1 cellular context compared by ENCODE assay signal in the genomic region with DNA sequence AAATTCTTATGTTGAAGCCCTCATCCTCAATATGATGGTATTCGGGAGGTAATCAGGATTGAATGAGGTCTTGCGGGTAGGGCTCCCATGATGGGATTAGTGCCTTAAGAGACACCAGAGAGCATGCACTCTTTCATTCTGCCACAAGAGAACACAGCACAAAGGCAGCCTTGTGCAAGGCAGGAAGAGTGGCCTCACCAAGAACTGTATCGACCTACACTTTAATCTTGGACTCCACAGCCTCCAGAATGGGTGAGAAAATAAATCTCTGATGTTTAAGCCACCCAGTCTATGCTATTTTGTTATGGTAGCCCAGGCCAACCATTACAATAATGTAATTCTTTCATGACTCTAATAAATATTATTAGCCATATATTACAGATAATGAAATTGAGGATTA.
TF ChIP-seq lines count a peak whose summit lies in the region.

No MANE protein-coding gene starts in this region.

TF ChIP-seq in K562, 482 proteins besides CTCF, POLR2A, EP300 and RAD21:
- TF ChIP-seq, protein P1, sequence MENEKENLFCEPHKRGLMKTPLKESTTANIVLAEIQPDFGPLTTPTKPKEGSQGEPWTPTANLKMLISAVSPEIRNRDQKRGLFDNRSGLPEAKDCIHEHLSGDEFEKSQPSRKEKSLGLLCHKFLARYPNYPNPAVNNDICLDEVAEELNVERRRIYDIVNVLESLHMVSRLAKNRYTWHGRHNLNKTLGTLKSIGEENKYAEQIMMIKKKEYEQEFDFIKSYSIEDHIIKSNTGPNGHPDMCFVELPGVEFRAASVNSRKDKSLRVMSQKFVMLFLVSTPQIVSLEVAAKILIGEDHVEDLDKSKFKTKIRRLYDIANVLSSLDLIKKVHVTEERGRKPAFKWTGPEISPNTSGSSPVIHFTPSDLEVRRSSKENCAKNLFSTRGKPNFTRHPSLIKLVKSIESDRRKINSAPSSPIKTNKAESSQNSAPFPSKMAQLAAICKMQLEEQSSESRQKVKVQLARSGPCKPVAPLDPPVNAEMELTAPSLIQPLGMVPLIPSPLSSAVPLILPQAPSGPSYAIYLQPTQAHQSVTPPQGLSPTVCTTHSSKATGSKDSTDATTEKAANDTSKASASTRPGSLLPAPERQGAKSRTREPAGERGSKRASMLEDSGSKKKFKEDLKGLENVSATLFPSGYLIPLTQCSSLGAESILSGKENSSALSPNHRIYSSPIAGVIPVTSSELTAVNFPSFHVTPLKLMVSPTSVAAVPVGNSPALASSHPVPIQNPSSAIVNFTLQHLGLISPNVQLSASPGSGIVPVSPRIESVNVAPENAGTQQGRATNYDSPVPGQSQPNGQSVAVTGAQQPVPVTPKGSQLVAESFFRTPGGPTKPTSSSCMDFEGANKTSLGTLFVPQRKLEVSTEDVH (IDR thresholded peaks at IDR 0.05; ENCODE audit: low read depth, partially characterized antibody) = no peak
- TF ChIP-seq, protein P2, sequence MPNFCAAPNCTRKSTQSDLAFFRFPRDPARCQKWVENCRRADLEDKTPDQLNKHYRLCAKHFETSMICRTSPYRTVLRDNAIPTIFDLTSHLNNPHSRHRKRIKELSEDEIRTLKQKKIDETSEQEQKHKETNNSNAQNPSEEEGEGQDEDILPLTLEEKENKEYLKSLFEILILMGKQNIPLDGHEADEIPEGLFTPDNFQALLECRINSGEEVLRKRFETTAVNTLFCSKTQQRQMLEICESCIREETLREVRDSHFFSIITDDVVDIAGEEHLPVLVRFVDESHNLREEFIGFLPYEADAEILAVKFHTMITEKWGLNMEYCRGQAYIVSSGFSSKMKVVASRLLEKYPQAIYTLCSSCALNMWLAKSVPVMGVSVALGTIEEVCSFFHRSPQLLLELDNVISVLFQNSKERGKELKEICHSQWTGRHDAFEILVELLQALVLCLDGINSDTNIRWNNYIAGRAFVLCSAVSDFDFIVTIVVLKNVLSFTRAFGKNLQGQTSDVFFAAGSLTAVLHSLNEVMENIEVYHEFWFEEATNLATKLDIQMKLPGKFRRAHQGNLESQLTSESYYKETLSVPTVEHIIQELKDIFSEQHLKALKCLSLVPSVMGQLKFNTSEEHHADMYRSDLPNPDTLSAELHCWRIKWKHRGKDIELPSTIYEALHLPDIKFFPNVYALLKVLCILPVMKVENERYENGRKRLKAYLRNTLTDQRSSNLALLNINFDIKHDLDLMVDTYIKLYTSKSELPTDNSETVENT (CRISPR knock-in tag; IDR thresholded peaks at IDR 0.05) = no peak
- no peak for TF ChIP-seq TFAM (CRISPR knock-in tag; conservative IDR thresholded peaks at IDR 0.05)
- TF ChIP-seq, protein P3, sequence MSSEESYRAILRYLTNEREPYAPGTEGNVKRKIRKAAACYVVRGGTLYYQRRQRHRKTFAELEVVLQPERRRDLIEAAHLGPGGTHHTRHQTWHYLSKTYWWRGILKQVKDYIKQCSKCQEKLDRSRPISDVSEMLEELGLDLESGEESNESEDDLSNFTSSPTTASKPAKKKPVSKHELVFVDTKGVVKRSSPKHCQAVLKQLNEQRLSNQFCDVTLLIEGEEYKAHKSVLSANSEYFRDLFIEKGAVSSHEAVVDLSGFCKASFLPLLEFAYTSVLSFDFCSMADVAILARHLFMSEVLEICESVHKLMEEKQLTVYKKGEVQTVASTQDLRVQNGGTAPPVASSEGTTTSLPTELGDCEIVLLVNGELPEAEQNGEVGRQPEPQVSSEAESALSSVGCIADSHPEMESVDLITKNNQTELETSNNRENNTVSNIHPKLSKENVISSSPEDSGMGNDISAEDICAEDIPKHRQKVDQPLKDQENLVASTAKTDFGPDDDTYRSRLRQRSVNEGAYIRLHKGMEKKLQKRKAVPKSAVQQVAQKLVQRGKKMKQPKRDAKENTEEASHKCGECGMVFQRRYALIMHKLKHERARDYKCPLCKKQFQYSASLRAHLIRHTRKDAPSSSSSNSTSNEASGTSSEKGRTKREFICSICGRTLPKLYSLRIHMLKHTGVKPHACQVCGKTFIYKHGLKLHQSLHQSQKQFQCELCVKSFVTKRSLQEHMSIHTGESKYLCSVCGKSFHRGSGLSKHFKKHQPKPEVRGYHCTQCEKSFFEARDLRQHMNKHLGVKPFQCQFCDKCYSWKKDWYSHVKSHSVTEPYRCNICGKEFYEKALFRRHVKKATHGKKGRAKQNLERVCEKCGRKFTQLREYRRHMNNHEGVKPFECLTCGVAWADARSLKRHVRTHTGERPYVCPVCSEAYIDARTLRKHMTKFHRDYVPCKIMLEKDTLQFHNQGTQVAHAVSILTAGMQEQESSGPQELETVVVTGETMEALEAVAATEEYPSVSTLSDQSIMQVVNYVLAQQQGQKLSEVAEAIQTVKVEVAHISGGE (CRISPR knock-in tag; IDR thresholded peaks at IDR 0.05) = no peak
- TF ChIP-seq SAP30 (IDR thresholded peaks at IDR 0.05; ENCODE audit: borderline replicate concordance, insufficient read depth, low read depth, low read length, poor library complexity, severe bottlenecking) = no peak
- no peak for TF ChIP-seq ZNF24 (IDR thresholded peaks at IDR 0.05)
- no peak for TF ChIP-seq ILK (tag; IDR thresholded peaks at IDR 0.05; ENCODE audit: borderline replicate concordance, low read depth)
- TF ChIP-seq ZNF197 (CRISPR knock-in tag; IDR thresholded peaks at IDR 0.05; ENCODE audit: low read depth) = no peak
- no peak for TF ChIP-seq HMG20A (CRISPR knock-in tag; conservative IDR thresholded peaks at IDR 0.05)
- no peak for TF ChIP-seq GABPB2 (CRISPR knock-in tag; conservative IDR thresholded peaks at IDR 0.05)
- TF ChIP-seq RNF2 (IDR thresholded peaks at IDR 0.05) = no peak
- TF ChIP-seq, protein P4, sequence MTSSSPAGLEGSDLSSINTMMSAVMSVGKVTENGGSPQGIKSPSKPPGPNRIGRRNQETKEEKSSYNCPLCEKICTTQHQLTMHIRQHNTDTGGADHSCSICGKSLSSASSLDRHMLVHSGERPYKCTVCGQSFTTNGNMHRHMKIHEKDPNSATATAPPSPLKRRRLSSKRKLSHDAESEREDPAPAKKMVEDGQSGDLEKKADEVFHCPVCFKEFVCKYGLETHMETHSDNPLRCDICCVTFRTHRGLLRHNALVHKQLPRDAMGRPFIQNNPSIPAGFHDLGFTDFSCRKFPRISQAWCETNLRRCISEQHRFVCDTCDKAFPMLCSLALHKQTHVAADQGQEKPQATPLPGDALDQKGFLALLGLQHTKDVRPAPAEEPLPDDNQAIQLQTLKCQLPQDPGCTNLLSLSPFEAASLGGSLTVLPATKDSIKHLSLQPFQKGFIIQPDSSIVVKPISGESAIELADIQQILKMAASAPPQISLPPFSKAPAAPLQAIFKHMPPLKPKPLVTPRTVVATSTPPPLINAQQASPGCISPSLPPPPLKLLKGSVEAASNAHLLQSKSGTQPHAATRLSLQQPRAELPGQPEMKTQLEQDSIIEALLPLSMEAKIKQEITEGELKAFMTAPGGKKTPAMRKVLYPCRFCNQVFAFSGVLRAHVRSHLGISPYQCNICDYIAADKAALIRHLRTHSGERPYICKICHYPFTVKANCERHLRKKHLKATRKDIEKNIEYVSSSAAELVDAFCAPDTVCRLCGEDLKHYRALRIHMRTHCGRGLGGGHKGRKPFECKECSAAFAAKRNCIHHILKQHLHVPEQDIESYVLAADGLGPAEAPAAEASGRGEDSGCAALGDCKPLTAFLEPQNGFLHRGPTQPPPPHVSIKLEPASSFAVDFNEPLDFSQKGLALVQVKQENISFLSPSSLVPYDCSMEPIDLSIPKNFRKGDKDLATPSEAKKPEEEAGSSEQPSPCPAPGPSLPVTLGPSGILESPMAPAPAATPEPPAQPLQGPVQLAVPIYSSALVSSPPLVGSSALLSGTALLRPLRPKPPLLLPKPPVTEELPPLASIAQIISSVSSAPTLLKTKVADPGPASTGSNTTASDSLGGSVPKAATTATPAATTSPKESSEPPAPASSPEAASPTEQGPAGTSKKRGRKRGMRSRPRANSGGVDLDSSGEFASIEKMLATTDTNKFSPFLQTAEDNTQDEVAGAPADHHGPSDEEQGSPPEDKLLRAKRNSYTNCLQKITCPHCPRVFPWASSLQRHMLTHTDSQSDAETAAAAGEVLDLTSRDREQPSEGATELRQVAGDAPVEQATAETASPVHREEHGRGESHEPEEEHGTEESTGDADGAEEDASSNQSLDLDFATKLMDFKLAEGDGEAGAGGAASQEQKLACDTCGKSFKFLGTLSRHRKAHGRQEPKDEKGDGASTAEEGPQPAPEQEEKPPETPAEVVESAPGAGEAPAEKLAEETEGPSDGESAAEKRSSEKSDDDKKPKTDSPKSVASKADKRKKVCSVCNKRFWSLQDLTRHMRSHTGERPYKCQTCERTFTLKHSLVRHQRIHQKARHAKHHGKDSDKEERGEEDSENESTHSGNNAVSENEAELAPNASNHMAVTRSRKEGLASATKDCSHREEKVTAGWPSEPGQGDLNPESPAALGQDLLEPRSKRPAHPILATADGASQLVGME (CRISPR knock-in tag; IDR thresholded peaks at IDR 0.05) = no peak
- TF ChIP-seq ZNF77 (CRISPR knock-in tag; IDR thresholded peaks at IDR 0.05) = no peak
- TF ChIP-seq ZNF696 (CRISPR knock-in tag; conservative IDR thresholded peaks at IDR 0.05) = no peak
- no peak for TF ChIP-seq STAT5B (CRISPR knock-in tag; IDR thresholded peaks at IDR 0.05)
